ENCODE assay signal across 8 cellular contexts in genomic region chr6:21586760-21587181, GRCh38. TPM values are rescaled to one million over a fixed set of nuclear protein-coding genes. Genes with fewer than 3 reads are reported as not detected.
DNase-seq lines count a peak whose midpoint lies in the region; ATAC-seq and TF ChIP-seq lines count a peak whose summit lies in the region.

No MANE protein-coding gene starts in this region.

- TF ChIP-seq CTCF in brain microvascular endothelial cell (IDR thresholded peaks at IDR 0.05; ENCODE audit: low read depth, low read length, missing control alignments) = no peak
- TF ChIP-seq CTCF in right lobe of liver (IDR thresholded peaks at IDR 0.05) = no peak
- no peak for TF ChIP-seq CTCF in type B pancreatic cell (conservative IDR thresholded peaks at IDR 0.05)

- peak overlapping the region; percentile 99 for H3K4me3 Mint-ChIP-seq in type B pancreatic cell

- no peaks in the 10 kb centered on the region for H3K36me3 ChIP-seq in brain microvascular endothelial cell (replicated peaks)
- H3K36me3 ChIP-seq in right lobe of liver = no peaks in the 10 kb centered on the region

- H3K27ac ChIP-seq in brain microvascular endothelial cell = no peak overlapping the region
- H3K27ac ChIP-seq in right lobe of liver = peak overlapping the region in 1 of 3 donors; percentile 85

- H3K27me3 ChIP-seq in brain microvascular endothelial cell (replicated peaks) = no peaks in the 10 kb centered on the region
- H3K27me3 ChIP-seq in right lobe of liver = no peaks in the 10 kb centered on the region

- H3K27me3 Mint-ChIP-seq in type B pancreatic cell = no peaks in the 10 kb centered on the region

- H3K9me3 Mint-ChIP-seq in type B pancreatic cell = peaks cover 8% of the 10 kb centered on the region

- 13% methylated on average over 13 of the region's 15 CpGs for WGBS in right lobe of liver (ENCODE audit: insufficient coverage, low coverage, low lambda C conversion rate, missing lambda C conversion rate)

- H3K9me3 ChIP-seq in right lobe of liver = no peaks in the 10 kb centered on the region

- no peaks in the 10 kb centered on the region for H3K36me3 Mint-ChIP-seq in type B pancreatic cell

- no peak for TF ChIP-seq POLR2A in right lobe of liver (IDR thresholded peaks at IDR 0.05)

- DNase-seq in NCI-H510A (lab: John Stamatoyannopoulos, UW) = peak; percentile 78
- DNase-seq in NCI-H510A treated with DMSO at 0.1 percent for 48 hours (lab: John Stamatoyannopoulos, UW) = no peak
- no peak for DNase-seq in brain microvascular endothelial cell
- DNase-seq in right lobe of liver = peak in 1 of 3 donors; percentile 24
- DNase-seq in type B pancreatic cell (ENCODE audit: extremely low spot score, unreplicated experiment) = no peak
- DNase-seq in DMS114 treated with DMSO at 0.1 percent for 48 hours (lab: John Stamatoyannopoulos, UW; ENCODE audit: unreplicated experiment) = no peak

- H3K27ac Mint-ChIP-seq in type B pancreatic cell = peak overlapping the region; percentile 98

- ATAC-seq in HG03571 (IDR thresholded peaks at IDR 0.05; ENCODE audit: unreplicated experiment) (peak; percentile 11), right lobe of liver (peak in 1 of 4 donors; percentile 10), GM19467 (IDR thresholded peaks at IDR 0.05; ENCODE audit: unreplicated experiment) (no peak)

- H3K4me1 ChIP-seq in right lobe of liver = peaks cover 0 to 10% (median 0%) of the 10 kb centered on the region in 4 donors

- peaks cover 13% of the 10 kb centered on the region for H3K4me1 Mint-ChIP-seq in type B pancreatic cell (ENCODE audit: unreplicated experiment)

- in situ Hi-C loops in brain microvascular endothelial cell (cut with HindIII; ENCODE audit: low pct_ligation_motif_present, low sequenced_read_pairs) = no loop called here

- intact Hi-C loops in right lobe of liver (cut with DNase I) = no loop called here

- H3K4me3 ChIP-seq in brain microvascular endothelial cell (ENCODE audit: low read depth, low read length) (peak overlapping the region; percentile 77), right lobe of liver (peak overlapping the region; percentile 50 to 71 (median 61))

RNA-seq across cellular contexts. Expression of gene SOX4, which starts 6.8 kb away (rescaled TPM):
- total RNA-seq in right lobe of liver = 10 to 100 TPM in 1 of 6 experiments, 1 to 10 TPM in 4, under 1 TPM in 1; 0.81 to 22.5 (median 2.4) TPM
- 138 and 152 TPM in 2 replicates for total RNA-seq in type B pancreatic cell (ENCODE audit: low replicate concordance)
